8 cellular contexts compared by ENCODE assay signal in genomic region chr1:202343652-202344349, GRCh38. TPM values are rescaled to one million over a fixed set of nuclear protein-coding genes. Genes with fewer than 3 reads are reported as not detected.
DNase-seq lines count a peak whose midpoint lies in the region; ATAC-seq and TF ChIP-seq lines count a peak whose summit lies in the region.

No MANE protein-coding gene starts in this region.

- WGBS in transverse colon (ENCODE audit: low coverage in 1 of 2), 2 donors, result 57 to 67% methylated on average over 4 of the region's 4 CpGs

- in situ Hi-C loops in transverse colon (cut with MboI; ENCODE audit: low pct_ligation_motif_present in 1 of 4, low pct_unique_long_range_greater_than_20kb in 1 of 4, low sequenced_read_pairs in 3 of 4), result no loop called here

- H3K27me3 ChIP-seq in AG04450 (ENCODE audit: control insufficient read depth, insufficient read depth, low read length) (no peaks in the 10 kb centered on the region), transverse colon (no peaks in the 10 kb centered on the region)

- H3K27ac Mint-ChIP-seq in activated T-helper 17 cell treated with anti-CD3 and anti-CD28 coated beads, Interleukin-2, amount 50 U/mL, for 72 hours, result peak overlapping the region; percentile 8

- no peak for TF ChIP-seq POLR2A in transverse colon (IDR thresholded peaks at IDR 0.05)

- POLR2A ChIA-PET in AG04450 (lab: Yijun Ruan, JAX), result no interaction called here

- CTCF ChIA-PET in AG04450 (lab: Charles Lee), result interaction anchor here (0.6 to 5.1 kb wide), 20 partner anchors 9 to 442 kb away, joined by 3 to 60 read pairs (median 4); no protein-coding TSS in a partner anchor

- peaks cover 0 to 25% (median 7%) of the 10 kb centered on the region in 4 donors for H3K4me1 ChIP-seq in transverse colon

- intact Hi-C loops in transverse colon (cut with DNase I; ENCODE audit: low total_unique reads), result loop anchor here (5.0 kb wide), 1 partner anchor 374 kb away; no protein-coding TSS in a partner anchor

- H3K27ac ChIP-seq in AG04450 (ENCODE audit: low read depth, low read length), result no peak overlapping the region
- no peak overlapping the region for H3K27ac ChIP-seq in transverse colon

- H3K27me3 Mint-ChIP-seq in activated T-helper 17 cell treated with anti-CD3 and anti-CD28 coated beads, Interleukin-2, amount 50 U/mL, for 72 hours, result no peaks in the 10 kb centered on the region

- H3K4me1 Mint-ChIP-seq in activated T-helper 17 cell treated with anti-CD3 and anti-CD28 coated beads, Interleukin-2, amount 50 U/mL, for 72 hours, result peaks cover 12% of the 10 kb centered on the region

- peaks cover 12% of the 10 kb centered on the region for H3K36me3 Mint-ChIP-seq in activated T-helper 17 cell treated with anti-CD3 and anti-CD28 coated beads, Interleukin-2, amount 50 U/mL, for 72 hours (ENCODE audit: low read depth)

- H3K9me3 ChIP-seq in AG04450 (ENCODE audit: control insufficient read depth, insufficient read depth, low read length) (no peaks in the 10 kb centered on the region; the same call in 1 of the 2 replicates), transverse colon (no peaks in the 10 kb centered on the region)

- H3K36me3 ChIP-seq in transverse colon, result no peaks in the 10 kb centered on the region

- peak; percentile 75 for TF ChIP-seq CTCF in AG04450 (IDR thresholded peaks at IDR 0.05; ENCODE audit: low read depth, low read length)
- TF ChIP-seq CTCF in GM12873 (IDR thresholded peaks at IDR 0.05; ENCODE audit: insufficient read depth, low read depth, low read length, missing control alignments), result peak; percentile 69
- TF ChIP-seq CTCF in transverse colon (IDR thresholded peaks at IDR 0.05), result peak; percentile 80 to 85 (median 82)

- H3K4me3 ChIP-seq in AG04450 (ENCODE audit: low read depth, low read length), result no peak overlapping the region
- no peak overlapping the region for H3K4me3 ChIP-seq in transverse colon

- no peaks in the 10 kb centered on the region for H3K9me3 Mint-ChIP-seq in activated T-helper 17 cell treated with anti-CD3 and anti-CD28 coated beads, Interleukin-2, amount 50 U/mL, for 72 hours

- peak overlapping the region; percentile 33 for H3K4me3 Mint-ChIP-seq in activated T-helper 17 cell treated with anti-CD3 and anti-CD28 coated beads, Interleukin-2, amount 50 U/mL, for 72 hours

- DNase-seq in AG04450 (ENCODE audit: low read depth, low spot score) (no peak), NCI-H2196 (lab: John Stamatoyannopoulos, UW; ENCODE audit: unreplicated experiment) (peak; percentile 57), iris pigment epithelial cell (ENCODE audit: low read depth) (peak; percentile 35), transverse colon (no peak), COLO829 (ENCODE audit: low spot score) (no peak)

- no peak for TF ChIP-seq EP300 in transverse colon (IDR thresholded peaks at IDR 0.05; ENCODE audit: low read depth)

- ATAC-seq in activated T-helper 17 cell treated with anti-CD3 and anti-CD28 coated beads, Interleukin-2, amount 50 U/mL, for 72 hours (replicated peaks), result no peak
- no peak for ATAC-seq in GM19351 (IDR thresholded peaks at IDR 0.05; ENCODE audit: unreplicated experiment)

RNA-seq across cellular contexts. Expression of gene UBE2T, which starts 2.1 kb away (rescaled TPM):
- 38.4 and 44.1 TPM in 2 replicates for polyA plus RNA-seq in AG04450 (2011; rRNA removed)
- polyA minus RNA-seq in AG04450 (2011; rRNA and poly(A)+ RNA removed), result 18.2 and 21.0 TPM in 2 replicates
- total RNA-seq in activated T-helper 17 cell treated with anti-CD3 and anti-CD28 coated beads, Interleukin-2, amount 50 U/mL, for 72 hours, result 10 to 100 TPM; 59.7 to 83.7 TPM
- total RNA-seq in transverse colon, result 1 to 10 TPM in 3 of 4 donors, not detected in 1; 4.4 to 6.8 (median 4.8) TPM

RNA-seq across cellular contexts. Expression of gene PPP1R12B, which starts 4.7 kb away (rescaled TPM):
- 37.1 and 38.6 TPM in 2 replicates for polyA plus RNA-seq in AG04450 (2011; rRNA removed)
- polyA minus RNA-seq in AG04450 (2011; rRNA and poly(A)+ RNA removed), result 77.9 and 93.0 TPM in 2 replicates
- total RNA-seq in activated T-helper 17 cell treated with anti-CD3 and anti-CD28 coated beads, Interleukin-2, amount 50 U/mL, for 72 hours, result 10 to 100 TPM; 21.6 to 26.0 TPM
- total RNA-seq in transverse colon, result 100 to 1,000 TPM in 3 of 4 donors, 10 to 100 TPM in 1; 92.7 to 254 (median 137) TPM

Comparison
In these comparisons a context has a peak if more than half of its experiments do, and no peak if none do; other contexts are left out.
1. DNase-seq: peak in NCI-H2196 (single experiment) and iris pigment epithelial cell (single experiment); none in AG04450 (single experiment), transverse colon (single experiment) and COLO829 (single experiment).
2. RNA of gene UBE2T, which starts 2.1 kb away (total RNA-seq): 59.7 to 83.7 TPM in activated T-helper 17 cell treated with anti-CD3 and anti-CD28 coated beads, Interleukin-2, amount 50 U/mL, for 72 hours; 4.4 to 6.8 TPM in transverse colon; every median in the first group is over 4 times any median in the second.
3. Peak in every context shown above with its lines, with median percentiles within 50 percentile points of each other: CTCF ChIP-seq.